16 cellular contexts compared by ENCODE assay signal in the genomic region with DNA sequence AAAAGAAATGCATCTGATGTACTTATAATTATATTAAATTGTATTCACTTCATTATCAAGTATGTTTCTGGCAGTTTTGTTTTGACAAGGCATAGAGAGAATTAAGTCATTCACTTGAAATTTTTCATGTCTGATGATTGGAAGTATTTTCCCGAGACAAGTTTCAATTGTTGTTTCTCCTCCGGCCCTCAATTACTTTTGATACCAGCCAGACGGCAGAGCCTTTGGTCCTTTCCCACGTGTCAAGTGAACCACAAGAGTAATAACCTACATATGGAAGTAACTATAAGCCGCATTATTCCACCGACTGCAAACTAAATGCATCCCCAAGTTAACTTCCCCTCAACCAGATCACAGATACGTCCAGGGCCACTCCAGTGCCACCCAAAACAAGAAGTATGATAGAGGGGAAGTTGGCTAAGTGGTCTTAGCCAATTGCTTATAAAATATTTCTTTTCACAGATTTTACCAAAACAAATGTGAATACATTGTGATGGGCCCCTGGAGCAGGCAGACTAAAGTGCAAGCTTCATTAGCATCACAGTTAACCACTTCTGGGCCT. TPM values are rescaled to one million over a fixed set of nuclear protein-coding genes. Genes with fewer than 3 reads are reported as not detected.
A peak's percentile ranks its signal among the peaks of the same experiment; 100 is the strongest.
DNase-seq lines count a peak whose midpoint lies in the region; ATAC-seq, FAIRE-seq and TF ChIP-seq lines count a peak whose summit lies in the region.
"Had no signal": no experiment of that assay in that cellular context is flagged by ENCODE, and none has a peak within 500 bp of the region (broad histone marks: within the 10 kb centered on the region; RNA-seq: fewer than 3 reads in every experiment).

No MANE protein-coding gene starts in this region.

- in situ Hi-C loops in HepG2 (cut with HindIII; ENCODE audit: extremely low pct_ligation_motif_present, low pct_unique_long_range_greater_than_20kb): no loop called here

- H3K9ac ChIP-seq in HepG2 (ENCODE audit: insufficient read depth, low read depth, low read length): no peak overlapping the region

- peaks cover 0 to 2% of the 10 kb centered on the region in 2 experiments; a peak in 2 of 5 replicates for H3K27me3 ChIP-seq in HepG2 (ENCODE audit: control insufficient read depth in 1 of 2, insufficient read depth in 2 of 2, low read length in 2 of 2)

- POLR2A ChIA-PET in HepG2 (lab: Yijun Ruan, JAX): no interaction called here

- H3K36me3 ChIP-seq in HepG2 (replicated peaks in 1 of 2; ENCODE audit: control insufficient read depth in 1 of 2, insufficient read depth in 2 of 2, low read length in 2 of 2): no peaks in the 10 kb centered on the region

- no peak overlapping the region for H3K4me2 ChIP-seq in HepG2 (ENCODE audit: low read depth, low read length)
- H3K4me2 ChIP-seq: PC-9 had no signal

- no peaks in the 10 kb centered on the region for H3K9me3 ChIP-seq in HepG2 (ENCODE audit: low read length)

- no peak for FAIRE-seq in HepG2 (lab: Jason Lieb, UNC)

- H3K4me3 ChIP-seq in HepG2 (replicated peaks in 1 of 3; ENCODE audit: insufficient read depth in 1 of 3, low read depth in 2 of 3, low read length in 3 of 3): no peak overlapping the region
- H3K4me3 ChIP-seq: PC-9 had no signal

- intact Hi-C loops in activated CD4-positive, alpha-beta T cell treated with anti-CD3 and anti-CD28 coated beads, Interleukin-2, amount 10 ng/mL, durations not matched to agents 24 days and 14 days (cut with micrococcal nuclease): no loop called here
- intact Hi-C loops in HepG2 (cut with micrococcal nuclease; ENCODE audit: unreplicated experiment): no loop called here

- 63% methylated on average over 7 of the region's 7 CpGs for WGBS in HepG2 (ENCODE audit: low lambda C conversion rate)

- BruUV-seq in HepG2 (replicated peaks; lab: Mats Ljungman, UMichigan): no TSS peak

- peak; percentile 31 for DNase-seq in activated CD4-positive, alpha-beta T cell treated with anti-CD3 and anti-CD28 coated beads, Interleukin-2, amount 10 ng/mL, durations not matched to agents 24 days and 14 days
- no peak for DNase-seq in activated CD4-positive, alpha-beta T cell treated with anti-CD3 and anti-CD28 coated beads, Interleukin-2, amount 50 U/mL, for 48 hours
- DNase-seq in SKM-1 (lab: John Stamatoyannopoulos, UW; ENCODE audit: unreplicated experiment) (peak; percentile 68), superior temporal gyrus (ENCODE audit: extremely low spot score) (peak; percentile 74), HepG2 (ENCODE audit: low spot score) (no peak)
- DNase-seq in activated T-cell treated with anti-CD3 and anti-CD28 coated beads, Interleukin-2, amount 50 U/mL, for 4 hours: no peak
- DNase-seq: 8988T, C1 segment of cervical spinal cord, HFFc6, NCI-H1436 treated with DMSO at 0.1 percent for 48 hours, NCI-H2081 treated with DMSO at 0.1 percent for 48 hours, NCI-H524, PC-9, Right ventricle myocardium superior had no signal

- no peaks in the 10 kb centered on the region for H3K36me3 Mint-ChIP-seq in activated CD4-positive, alpha-beta T cell treated with anti-CD3 and anti-CD28 coated beads, Interleukin-2, amount 10 ng/mL, durations not matched to agents 24 days and 14 days (ENCODE audit: low read depth)
- no peaks in the 10 kb centered on the region for H3K36me3 Mint-ChIP-seq in activated T-cell treated with anti-CD3 and anti-CD28 coated beads, Interleukin-2, amount 50 U/mL, for 4 hours (ENCODE audit: insufficient read depth)

- H3K27ac ChIP-seq in cingulate gyrus (ENCODE audit: low read depth, low read length): peak overlapping the region; percentile 55
- no peak overlapping the region for H3K27ac ChIP-seq in HepG2 (ENCODE audit: extremely low read length, insufficient read depth, low read length)
- H3K27ac ChIP-seq: PC-9 had no signal

- peaks cover 50% of the 10 kb centered on the region for H3K27me3 Mint-ChIP-seq in activated CD4-positive, alpha-beta T cell treated with anti-CD3 and anti-CD28 coated beads, Interleukin-2, amount 10 ng/mL, durations not matched to agents 24 days and 14 days
- H3K27me3 Mint-ChIP-seq in activated T-cell treated with anti-CD3 and anti-CD28 coated beads, Interleukin-2, amount 50 U/mL, for 4 hours (ENCODE audit: low read depth): peaks cover 3% of the 10 kb centered on the region

- no peak for ATAC-seq in GM18861 (IDR thresholded peaks at IDR 0.05; ENCODE audit: unreplicated experiment)
- ATAC-seq in HepG2: no peak
- no peak for ATAC-seq in activated T-cell treated with anti-CD3 and anti-CD28 coated beads, Interleukin-2, amount 50 U/mL, for 4 hours

- no peak for TF ChIP-seq RAD21 in HepG2 (CRISPR knock-in tag; IDR thresholded peaks at IDR 0.05)

- CTCF ChIA-PET in HepG2 (lab: Yijun Ruan, JAX; ENCODE audit: low intra/inter-chr PET ratio, low total read pairs): no interaction called here

- no peak for TF ChIP-seq POLR2A in HepG2 (IDR thresholded peaks at IDR 0.05; ENCODE audit: insufficient read depth in 1 of 2, low read depth in 2 of 2, low read length in 2 of 2)

- H2AFZ ChIP-seq in HepG2 (ENCODE audit: low read length): no peak overlapping the region
- H2AFZ ChIP-seq: PC-9 had no signal

- H3K79me2 ChIP-seq in HepG2 (ENCODE audit: insufficient read depth, low read length): no peaks in the 10 kb centered on the region

- no peaks in the 10 kb centered on the region; the same call in 1 of the 2 replicates for H3K4me1 ChIP-seq in HepG2 (ENCODE audit: insufficient read depth, low read length)

- no peaks in the 10 kb centered on the region for H3K4me1 Mint-ChIP-seq in activated CD4-positive, alpha-beta T cell treated with anti-CD3 and anti-CD28 coated beads, Interleukin-2, amount 10 ng/mL, durations not matched to agents 24 days and 14 days
- H3K4me1 Mint-ChIP-seq in activated T-cell treated with anti-CD3 and anti-CD28 coated beads, Interleukin-2, amount 50 U/mL, for 4 hours (ENCODE audit: low read depth): no peaks in the 10 kb centered on the region

- no peaks in the 10 kb centered on the region for H4K20me1 ChIP-seq in HepG2 (ENCODE audit: insufficient read depth, low read length)

- H3K4me3 Mint-ChIP-seq in activated CD4-positive, alpha-beta T cell treated with anti-CD3 and anti-CD28 coated beads, Interleukin-2, amount 10 ng/mL, durations not matched to agents 24 days and 14 days: no peak overlapping the region
- no peak overlapping the region for H3K4me3 Mint-ChIP-seq in activated T-cell treated with anti-CD3 and anti-CD28 coated beads, Interleukin-2, amount 50 U/mL, for 4 hours
- H3K4me3 Mint-ChIP-seq: HFFc6 had no signal

- peaks cover 5% of the 10 kb centered on the region for H3K9me3 Mint-ChIP-seq in activated CD4-positive, alpha-beta T cell treated with anti-CD3 and anti-CD28 coated beads, Interleukin-2, amount 10 ng/mL, durations not matched to agents 24 days and 14 days
- H3K9me3 Mint-ChIP-seq in activated T-cell treated with anti-CD3 and anti-CD28 coated beads, Interleukin-2, amount 50 U/mL, for 4 hours: no peaks in the 10 kb centered on the region
- H3K9me3 Mint-ChIP-seq: HFFc6 had no signal

- TF ChIP-seq CTCF in HepG2 (CRISPR knock-in tag; IDR thresholded peaks at IDR 0.05): no peak

- TF ChIP-seq EP300 in HepG2 (IDR thresholded peaks at IDR 0.05; ENCODE audit: low read depth in 2 of 2, low read length in 2 of 2): no peak
- TF ChIP-seq EP300 in HepG2 (CRISPR knock-in tag; IDR thresholded peaks at IDR 0.05; ENCODE audit: borderline replicate concordance): no peak

- H3K27ac Mint-ChIP-seq in activated CD4-positive, alpha-beta T cell treated with anti-CD3 and anti-CD28 coated beads, Interleukin-2, amount 10 ng/mL, durations not matched to agents 24 days and 14 days: no peak overlapping the region
- H3K27ac Mint-ChIP-seq: HFFc6 had no signal

RNA-seq across cellular contexts. Expression of a gene that starts 20.2 kb away (rescaled TPM):
- total RNA-seq in activated CD4-positive, alpha-beta T cell treated with anti-CD3 and anti-CD28 coated beads, Interleukin-2, amount 10 ng/mL, durations not matched to agents 24 days and 14 days: 1.3 and 1.7 TPM in 2 replicates
- total RNA-seq in HepG2 (2016; rRNA removed; fragmentation: Illumina TruSeq; extraction: Trizol): 3.4 and 6.2 TPM in 2 replicates
- 0.44 and 0.81 TPM in 2 replicates for total RNA-seq in HepG2 (2016; cell fraction: cytosol; rRNA removed; fragmentation: Illumina TruSeq; extraction: Trizol; ENCODE audit: low read depth)
- total RNA-seq in HepG2 (2016; cell fraction: insoluble cytoplasmic fraction; rRNA removed; fragmentation: Illumina TruSeq; extraction: Trizol): 3.4 and 6.0 TPM in 2 replicates
- total RNA-seq in HepG2 (2016; cell fraction: membrane; rRNA removed; fragmentation: Illumina TruSeq; extraction: Trizol): 2.0 and 2.2 TPM in 2 replicates
- total RNA-seq in HepG2 (2016; cell fraction: nucleus; rRNA removed; fragmentation: Illumina TruSeq; extraction: Trizol): 9.4 and 12.5 TPM in 2 replicates
- polyA plus RNA-seq in HepG2 (2011; rRNA removed): 2.4 and 3.3 TPM in 2 replicates
- 2.5 and 3.3 TPM in 2 replicates for polyA plus RNA-seq in HepG2 (2011; cell fraction: cytosol; rRNA removed)
- 4.9 and 8.5 TPM in 2 replicates for polyA plus RNA-seq in HepG2 (2011; cell fraction: nucleus; rRNA removed)
- 0.56 and 1.7 TPM in 2 replicates for polyA plus RNA-seq in HepG2 (2012)
- polyA plus RNA-seq in HepG2 (2016; cell fraction: cytosol; fragmentation: Illumina TruSeq; extraction: Trizol; ENCODE audit: low read depth): 0.26 and 0.44 TPM in 2 replicates
- polyA plus RNA-seq in HepG2 (2016; cell fraction: insoluble cytoplasmic fraction; fragmentation: Illumina TruSeq; extraction: Trizol; ENCODE audit: low read depth): 3.1 and 3.2 TPM in 2 replicates
- 0.97 and 1.1 TPM in 2 replicates for polyA plus RNA-seq in HepG2 (2016; cell fraction: membrane; fragmentation: Illumina TruSeq; extraction: Trizol; ENCODE audit: low read depth)
- polyA plus RNA-seq in HepG2 (2016; cell fraction: nucleus; fragmentation: Illumina TruSeq; extraction: Trizol; ENCODE audit: insufficient read depth, low read depth): 11.0 and 13.1 TPM in 2 replicates
- 4.2 TPM in 1 of 2 replicates, not detected in the other for polyA minus RNA-seq in HepG2 (2011; rRNA and poly(A)+ RNA removed; ENCODE audit: low replicate concordance)
- 2.5 and 3.3 TPM in 2 replicates for polyA minus RNA-seq in HepG2 (2011; cell fraction: cytosol; rRNA and poly(A)+ RNA removed)
- 7.1 and 11.3 TPM in 2 replicates for polyA minus RNA-seq in HepG2 (2011; cell fraction: nucleus; rRNA and poly(A)+ RNA removed)
- total RNA-seq in activated T-cell treated with anti-CD3 and anti-CD28 coated beads, Interleukin-2, amount 50 U/mL, for 4 hours: 1 to 10 TPM in 2 of 3 donors, under 1 TPM in 1; 0.63 to 1.5 (median 1.2) TPM

RNA-seq across cellular contexts. Expression of a gene that starts 34.2 kb away (rescaled TPM):
- 44.9 and 48.3 TPM in 2 replicates for total RNA-seq in activated CD4-positive, alpha-beta T cell treated with anti-CD3 and anti-CD28 coated beads, Interleukin-2, amount 10 ng/mL, durations not matched to agents 24 days and 14 days
- 35.8 and 44.3 TPM in 2 replicates for total RNA-seq in HepG2 (2016; rRNA removed; fragmentation: Illumina TruSeq; extraction: Trizol)
- 6.4 and 7.5 TPM in 2 replicates for total RNA-seq in HepG2 (2016; cell fraction: cytosol; rRNA removed; fragmentation: Illumina TruSeq; extraction: Trizol; ENCODE audit: low read depth)
- total RNA-seq in HepG2 (2016; cell fraction: insoluble cytoplasmic fraction; rRNA removed; fragmentation: Illumina TruSeq; extraction: Trizol): 36.8 and 49.9 TPM in 2 replicates
- 22.1 and 23.2 TPM in 2 replicates for total RNA-seq in HepG2 (2016; cell fraction: membrane; rRNA removed; fragmentation: Illumina TruSeq; extraction: Trizol)
- total RNA-seq in HepG2 (2016; cell fraction: nucleus; rRNA removed; fragmentation: Illumina TruSeq; extraction: Trizol): 36.7 and 39.0 TPM in 2 replicates
- polyA plus RNA-seq in HepG2 (2011; rRNA removed): 17.3 and 25.6 TPM in 2 replicates
- polyA plus RNA-seq in HepG2 (2011; cell fraction: cytosol; rRNA removed): 14.6 and 16.8 TPM in 2 replicates
- 13.5 and 15.7 TPM in 2 replicates for polyA plus RNA-seq in HepG2 (2011; cell fraction: nucleus; rRNA removed)
- 16.8 and 18.5 TPM in 2 replicates for polyA plus RNA-seq in HepG2 (2012)
- polyA plus RNA-seq in HepG2 (2016; cell fraction: cytosol; fragmentation: Illumina TruSeq; extraction: Trizol; ENCODE audit: low read depth): 8.7 and 10.5 TPM in 2 replicates
- polyA plus RNA-seq in HepG2 (2016; cell fraction: insoluble cytoplasmic fraction; fragmentation: Illumina TruSeq; extraction: Trizol; ENCODE audit: low read depth): 48.1 and 51.6 TPM in 2 replicates
- polyA plus RNA-seq in HepG2 (2016; cell fraction: membrane; fragmentation: Illumina TruSeq; extraction: Trizol; ENCODE audit: low read depth): 21.2 and 22.4 TPM in 2 replicates
- polyA plus RNA-seq in HepG2 (2016; cell fraction: nucleus; fragmentation: Illumina TruSeq; extraction: Trizol; ENCODE audit: insufficient read depth, low read depth): 45.6 and 47.3 TPM in 2 replicates
- polyA minus RNA-seq in HepG2 (2011; rRNA and poly(A)+ RNA removed; ENCODE audit: low replicate concordance): 28.6 and 45.4 TPM in 2 replicates
- 16.8 and 22.4 TPM in 2 replicates for polyA minus RNA-seq in HepG2 (2011; cell fraction: cytosol; rRNA and poly(A)+ RNA removed)
- polyA minus RNA-seq in HepG2 (2011; cell fraction: nucleus; rRNA and poly(A)+ RNA removed): 74.5 and 82.7 TPM in 2 replicates
- total RNA-seq in activated T-cell treated with anti-CD3 and anti-CD28 coated beads, Interleukin-2, amount 50 U/mL, for 4 hours: 10 to 100 TPM; 54.7 to 58.9 (median 56.3) TPM

Comparison
In these comparisons a context has a peak if more than half of its experiments do, and no peak if none do; other contexts are left out.
1. DNase-seq: peak in activated CD4-positive, alpha-beta T cell treated with anti-CD3 and anti-CD28 coated beads, Interleukin-2, amount 10 ng/mL, durations not matched to agents 24 days and 14 days (single experiment), SKM-1 (single experiment) and superior temporal gyrus (single experiment); none in activated CD4-positive, alpha-beta T cell treated with anti-CD3 and anti-CD28 coated beads, Interleukin-2, amount 50 U/mL, for 48 hours (0 of 2), HepG2 (single experiment) and activated T-cell treated with anti-CD3 and anti-CD28 coated beads, Interleukin-2, amount 50 U/mL, for 4 hours (single experiment).